In genomic region chrX:124606724-124607123, GRCh38 we compare ENCODE assay signal across 28 cellular contexts.
"Had no signal": no experiment of that assay in that cellular context is flagged by ENCODE, and none has a peak within 500 bp of the region (broad histone marks: within the 10 kb centered on the region; RNA-seq: fewer than 3 reads in every experiment).

No MANE protein-coding gene starts in this region.

- H3K27ac Mint-ChIP-seq: dendritic cell treated with granulocyte-macrophage colony-stimulating factor and Interleukin-4, amounts not matched to agents 40 ng/mL and 50 ng/mL, for 4 days; effector memory CD8-positive, alpha-beta T cell; endodermal cell had no signal

- H3K27me3 Mint-ChIP-seq: dendritic cell treated with granulocyte-macrophage colony-stimulating factor and Interleukin-4, amounts not matched to agents 40 ng/mL and 50 ng/mL, for 4 days; effector memory CD8-positive, alpha-beta T cell had no signal

- H3K4me3 ChIP-seq: colonic mucosa, coronary artery, dorsolateral prefrontal cortex, esophagus muscularis mucosa, esophagus squamous epithelium, gastrocnemius medialis, gastroesophageal sphincter, heart left ventricle, heart right ventricle had no signal

- H3K9me3 ChIP-seq: colonic mucosa, esophagus muscularis mucosa, esophagus squamous epithelium, gastrocnemius medialis, gastroesophageal sphincter, heart left ventricle, heart right ventricle had no signal

- FAIRE-seq: colon, endometrium, endothelial cell of umbilical vein, frontal cortex had no signal

- H3K36me3 ChIP-seq: colonic mucosa, esophagus muscularis mucosa, esophagus squamous epithelium, gastrocnemius medialis, gastroesophageal sphincter, heart left ventricle, heart right ventricle had no signal

- H3K27me3 ChIP-seq: colonic mucosa, esophagus muscularis mucosa, esophagus squamous epithelium, foreskin keratinocyte, gastrocnemius medialis, gastroesophageal sphincter, heart left ventricle, heart right ventricle had no signal

- H3K9me3 Mint-ChIP-seq: dendritic cell treated with granulocyte-macrophage colony-stimulating factor and Interleukin-4, amounts not matched to agents 40 ng/mL and 50 ng/mL, for 4 days; effector memory CD8-positive, alpha-beta T cell; endodermal cell had no signal

- H3K4me1 ChIP-seq: colonic mucosa, esophagus muscularis mucosa, esophagus squamous epithelium, foreskin keratinocyte, gastrocnemius medialis, gastroesophageal sphincter, heart left ventricle, heart right ventricle had no signal

- DNase-seq: colonic mucosa; cortex of kidney; dermis blood vessel endothelial cell; dorsolateral prefrontal cortex; effector CD4-positive, alpha-beta T cell; effector CD8-positive, alpha-beta T cell; effector memory CD4-positive, alpha-beta T cell; effector memory CD8-positive, alpha-beta T cell; endodermal cell; erythroblast; esophagus squamous epithelium; foreskin fibroblast; foreskin keratinocyte; foreskin melanocyte; gastrocnemius medialis; glutamatergic neuron; head of caudate nucleus; heart left ventricle; heart right ventricle had no signal

- H3K27ac ChIP-seq: colonic mucosa, coronary artery, dorsolateral prefrontal cortex, epithelial cell of prostate, esophagus muscularis mucosa, esophagus squamous epithelium, foreskin keratinocyte, gastrocnemius medialis, gastroesophageal sphincter, heart left ventricle, heart right ventricle had no signal

- H3K4me3 Mint-ChIP-seq: dendritic cell treated with granulocyte-macrophage colony-stimulating factor and Interleukin-4, amounts not matched to agents 40 ng/mL and 50 ng/mL, for 4 days; effector memory CD8-positive, alpha-beta T cell; endodermal cell had no signal

- H3K4me1 Mint-ChIP-seq: endodermal cell had no signal
